ENCODE assay signal across 19 cellular contexts in genomic region chr15:70267306-70267705, GRCh38.
A peak's percentile ranks its signal among the peaks of the same experiment; 100 is the strongest.
DNase-seq lines count a peak whose midpoint lies in the region; ATAC-seq and TF ChIP-seq lines count a peak whose summit lies in the region.
"Had no signal": no experiment of that assay in that cellular context is flagged by ENCODE, and none has a peak within 500 bp of the region (broad histone marks: within the 10 kb centered on the region; RNA-seq: fewer than 3 reads in every experiment).

No MANE protein-coding gene starts in this region.

- H3K36me3 ChIP-seq in subcutaneous abdominal adipose tissue (ENCODE audit: control insufficient read depth in 5 of 5, insufficient read depth in 5 of 5, low read length in 5 of 5): no peaks in the 10 kb centered on the region
- H3K36me3 ChIP-seq in Peyer's patch: no peaks in the 10 kb centered on the region
- H3K36me3 ChIP-seq: SJSA1 had no signal

- no peak overlapping the region for H3K4me3 Mint-ChIP-seq in Calu3 (ENCODE audit: low read depth, unreplicated experiment)
- no peak overlapping the region for H3K4me3 Mint-ChIP-seq in central memory CD8-positive, alpha-beta T cell
- peak overlapping the region; percentile 74 for H3K4me3 Mint-ChIP-seq in natural killer cell
- H3K4me3 Mint-ChIP-seq: activated CD4-positive, alpha-beta memory T cell treated with anti-CD3 and anti-CD28 coated beads for 36 hours; activated naive CD8-positive, alpha-beta T cell; type B pancreatic cell had no signal

- CTCF ChIA-PET in Calu3 (lab: Charles Lee): interaction anchor here (0.6 kb wide), 1 partner anchor 268 kb away, joined by 3 read pairs; no protein-coding TSS in a partner anchor

- H3K27ac ChIP-seq in subcutaneous abdominal adipose tissue (ENCODE audit: low read depth, low read length) (peak overlapping the region; percentile 12), coronary artery (peak overlapping the region in 1 of 2 donors; percentile 68), Peyer's patch (no peak overlapping the region)
- H3K27ac ChIP-seq: SJSA1 had no signal

- peaks cover 31 to 96% (median 86%) of the 10 kb centered on the region in 5 donors for H3K4me1 ChIP-seq in subcutaneous abdominal adipose tissue (ENCODE audit: control insufficient read depth in 5 of 5, insufficient read depth in 5 of 5, low read length in 5 of 5)
- peaks cover 0 to 52% (median 29%) of the 10 kb centered on the region in 4 donors for H3K4me1 ChIP-seq in Peyer's patch

- H3K9me3 Mint-ChIP-seq in Calu3 (ENCODE audit: low read depth, unreplicated experiment) (no peaks in the 10 kb centered on the region), natural killer cell (no peaks in the 10 kb centered on the region)
- H3K9me3 Mint-ChIP-seq in central memory CD8-positive, alpha-beta T cell: no peaks in the 10 kb centered on the region
- H3K9me3 Mint-ChIP-seq: activated CD4-positive, alpha-beta memory T cell treated with anti-CD3 and anti-CD28 coated beads for 36 hours; type B pancreatic cell had no signal

- ATAC-seq in central memory CD8-positive, alpha-beta T cell (replicated peaks; ENCODE audit: extremely low read depth, poor library complexity, severe bottlenecking): no peak
- ATAC-seq in natural killer cell (no peak), HG03196 (IDR thresholded peaks at IDR 0.05; ENCODE audit: unreplicated experiment) (no peak)
- ATAC-seq: activated CD4-positive, CD25-positive, alpha-beta regulatory T cell treated with anti-CD3 and anti-CD28 coated beads, Interleukin-2, amount 50 U/mL, for 24 hours; K562 had no signal

- peaks cover 57% of the 10 kb centered on the region for H3K4me1 Mint-ChIP-seq in Calu3 (ENCODE audit: low read depth, unreplicated experiment)
- H3K4me1 Mint-ChIP-seq in central memory CD8-positive, alpha-beta T cell: peaks cover 34% of the 10 kb centered on the region
- H3K4me1 Mint-ChIP-seq in natural killer cell: peaks cover 34 to 54% of the 10 kb centered on the region in 2 donors

- intact Hi-C loops in Calu3 (cut with micrococcal nuclease; ENCODE audit: unreplicated experiment): no loop called here
- intact Hi-C loops in natural killer cell (cut with micrococcal nuclease): loop anchor here (5.0 kb wide), 1 partner anchor 35 kb away; no protein-coding TSS in a partner anchor

- no peaks in the 10 kb centered on the region for H3K27me3 ChIP-seq in subcutaneous abdominal adipose tissue (ENCODE audit: control insufficient read depth in 5 of 5, insufficient read depth in 4 of 5, low read length in 5 of 5)
- H3K27me3 ChIP-seq in Peyer's patch: no peaks in the 10 kb centered on the region
- H3K27me3 ChIP-seq: SJSA1 had no signal

- H3K27ac Mint-ChIP-seq in Calu3 (ENCODE audit: unreplicated experiment) (peak overlapping the region; percentile 46), natural killer cell (peak overlapping the region; percentile 9 to 77)
- peak overlapping the region; percentile 77 for H3K27ac Mint-ChIP-seq in central memory CD8-positive, alpha-beta T cell (ENCODE audit: low read depth)
- H3K27ac Mint-ChIP-seq: activated CD4-positive, alpha-beta memory T cell treated with anti-CD3 and anti-CD28 coated beads for 36 hours; type B pancreatic cell had no signal

- peaks cover 15% of the 10 kb centered on the region for H3K36me3 Mint-ChIP-seq in Calu3 (ENCODE audit: insufficient read depth, unreplicated experiment)
- H3K36me3 Mint-ChIP-seq in central memory CD8-positive, alpha-beta T cell (ENCODE audit: insufficient read depth): no peaks in the 10 kb centered on the region
- H3K36me3 Mint-ChIP-seq in natural killer cell: no peaks in the 10 kb centered on the region
- H3K36me3 Mint-ChIP-seq: activated CD4-positive, alpha-beta memory T cell treated with anti-CD3 and anti-CD28 coated beads for 36 hours; activated naive CD8-positive, alpha-beta T cell; type B pancreatic cell had no signal

- TF ChIP-seq CTCF in Calu3 (IDR thresholded peaks at IDR 0.05; ENCODE audit: unreplicated experiment) (no peak), natural killer cell (IDR thresholded peaks at IDR 0.05) (no peak), coronary artery (IDR thresholded peaks at IDR 0.05) (no peak), Peyer's patch (IDR thresholded peaks at IDR 0.05) (no peak)

- TF ChIP-seq POLR2A in Peyer's patch (IDR thresholded peaks at IDR 0.05): no peak

- H3K9me3 ChIP-seq in subcutaneous abdominal adipose tissue (ENCODE audit: control insufficient read depth in 5 of 5, low read length in 5 of 5) (no peaks in the 10 kb centered on the region), Peyer's patch (no peaks in the 10 kb centered on the region)
- H3K9me3 ChIP-seq: SJSA1 had no signal

- no peak for DNase-seq in Calu3
- DNase-seq in central memory CD8-positive, alpha-beta T cell (ENCODE audit: low spot score in 2 of 2): no peak
- DNase-seq in natural killer cell: no peak
- no peak for DNase-seq in coronary artery (ENCODE audit: low spot score)
- DNase-seq in Peyer's patch: no peak
- no peak for DNase-seq in DMS79 (lab: John Stamatoyannopoulos, UW)
- DNase-seq: activated CD4-positive, alpha-beta memory T cell treated with anti-CD3 and anti-CD28 coated beads for 36 hours; cerebellar nuclear complex; MM.1S; NCI-H2081; NCI-H2227 treated with DMSO at 0.1 percent for 48 hours; T-helper 1 cell had no signal

- no peak overlapping the region for H3K4me3 ChIP-seq in subcutaneous abdominal adipose tissue (ENCODE audit: low read depth in 1 of 5, low read length in 5 of 5)
- no peak overlapping the region for H3K4me3 ChIP-seq in coronary artery
- no peak overlapping the region for H3K4me3 ChIP-seq in Peyer's patch
- H3K4me3 ChIP-seq: K562, SJSA1 had no signal

- H3K27me3 Mint-ChIP-seq in Calu3 (ENCODE audit: unreplicated experiment) (peaks cover 35% of the 10 kb centered on the region), natural killer cell (ENCODE audit: low read depth in 2 of 2) (peaks cover 22 to 41% of the 10 kb centered on the region in 2 donors)
- peaks cover 31% of the 10 kb centered on the region for H3K27me3 Mint-ChIP-seq in central memory CD8-positive, alpha-beta T cell

- no TSS peak for BruUV-seq in Calu3 (replicated peaks; lab: Mats Ljungman, UMichigan)

- H3K9ac ChIP-seq in subcutaneous abdominal adipose tissue (ENCODE audit: low read length in 5 of 5): no peak overlapping the region
